26 cellular contexts compared by ENCODE assay signal in the genomic region with DNA sequence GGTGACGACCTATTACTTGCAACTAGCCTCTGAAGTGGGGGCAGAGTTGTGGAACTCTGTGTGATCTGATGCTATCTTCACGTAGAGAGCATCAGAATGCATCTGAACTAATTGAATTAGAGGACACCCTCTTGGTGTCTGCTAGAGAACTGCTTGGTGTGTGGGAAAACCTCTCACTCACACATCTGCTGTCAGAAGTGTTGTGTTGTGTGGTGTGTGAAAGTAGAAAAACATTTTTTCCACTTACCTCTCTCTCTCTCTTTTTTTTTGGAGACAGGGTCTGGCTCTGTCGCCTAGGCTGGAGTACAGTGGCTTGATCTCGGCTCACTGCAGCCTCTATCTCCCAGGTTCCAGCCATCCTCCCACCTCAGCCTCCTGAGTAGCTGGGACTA.
"Had no signal": no experiment of that assay in that cellular context is flagged by ENCODE, and none has a peak within 500 bp of the region (broad histone marks: within the 10 kb centered on the region; RNA-seq: fewer than 3 reads in every experiment).

No MANE protein-coding gene starts in this region.

- H3K4me1 ChIP-seq: heart left ventricle, psoas muscle, spleen, testis, tibial nerve, upper lobe of right lung, vagina had no signal

- H3K27me3 ChIP-seq: testis, upper lobe of right lung, vagina had no signal

- H3K4me3 ChIP-seq: dorsolateral prefrontal cortex, heart left ventricle, lung, psoas muscle, spleen, testis, tibial nerve, upper lobe of right lung, vagina had no signal

- H3K9me3 ChIP-seq: heart left ventricle, psoas muscle, spleen, testis, tibial nerve, upper lobe of right lung, vagina had no signal

- H3K36me3 ChIP-seq: heart left ventricle, spleen, tibial nerve, upper lobe of right lung, vagina had no signal

- ATAC-seq: esophagus mucosa; heart left ventricle; left colon; left ventricle myocardium superior; naive thymus-derived CD4-positive, alpha-beta T cell; psoas muscle; sciatic nerve; stimulated activated memory B cell treated with anti-CD40 and anti-IgM and Interleukin-4, amounts not matched to agents 10 μg/mL and 1 μg/mL and 100 μg/mL, for 72 hours; stimulated activated naive CD8-positive, alpha-beta T cell treated with anti-CD3 and anti-CD28 coated beads, Interleukin-15, amount 100 ng/mL, for 72 hours; upper lobe of right lung had no signal

- DNase-seq: cortex of kidney; dorsolateral prefrontal cortex; effector memory CD4-positive, alpha-beta T cell; heart left ventricle; hippocampal formation; left colon; left ventricle myocardium superior; naive thymus-derived CD4-positive, alpha-beta T cell; nephron progenitor cell; nucleus accumbens; psoas muscle; spleen; stimulated activated CD4-positive, alpha-beta T cell treated with anti-CD3 and anti-CD28 coated beads, Interleukin-15, amount 100 ng/mL, for 24 hours; stimulated activated CD4-positive, alpha-beta T cell treated with anti-CD3 and anti-CD28 coated beads, Interleukin-1b, Interleukin-23, amount 100 ng/mL, for 48 hours; stimulated activated CD4-positive, alpha-beta T cell treated with anti-CD3 and anti-CD28 coated beads, Interleukin-4, amount 100 ng/mL, for 24 hours; stimulated activated naive CD8-positive, alpha-beta T cell treated with anti-CD3 and anti-CD28 coated beads, Interleukin-15, amount 100 ng/mL, for 72 hours; testis; upper lobe of right lung had no signal

- H3K27ac ChIP-seq: dorsolateral prefrontal cortex, heart left ventricle, psoas muscle, spleen, testis, tibial nerve, upper lobe of right lung, vagina had no signal

- FAIRE-seq: endometrium, frontal cortex had no signal
